Comparison of ENCODE assay signal across 20 cellular contexts in genomic region chrX:97065973-97066372, GRCh38.
DNase-seq lines count a peak whose midpoint lies in the region; ATAC-seq, FAIRE-seq and TF ChIP-seq lines count a peak whose summit lies in the region.
"Had no signal": no experiment of that assay in that cellular context is flagged by ENCODE, and none has a peak within 500 bp of the region (broad histone marks: within the 10 kb centered on the region; RNA-seq: fewer than 3 reads in every experiment).

No MANE protein-coding gene starts in this region.

- FAIRE-seq in kidney (lab: Jason Lieb, UNC), result peak; percentile 91
- FAIRE-seq: H54 had no signal

- no peaks in the 10 kb centered on the region for H3K27me3 Mint-ChIP-seq in CD4-positive, alpha-beta T cell

- CTCF ChIA-PET in IMR-90 (lab: Yijun Ruan, JAX), result no interaction called here
- CTCF ChIA-PET in CD4-positive, alpha-beta T cell (lab: Charles Lee), result interaction anchor here (1.4 kb wide), 1 partner anchor 13 kb away, joined by 3 read pairs; no protein-coding TSS in a partner anchor

- no peaks in the 10 kb centered on the region for H4K20me1 ChIP-seq in IMR-90 (ENCODE audit: insufficient read depth, low read length)

- H3K4me3 ChIP-seq in IMR-90 (ENCODE audit: insufficient read depth, low read depth, low read length), result no peak overlapping the region
- H3K4me3 ChIP-seq in choroid plexus epithelial cell (ENCODE audit: low read depth, low read length), result no peak overlapping the region
- no peak overlapping the region for H3K4me3 ChIP-seq in kidney (ENCODE audit: low read length in 2 of 2)
- no peak overlapping the region for H3K4me3 ChIP-seq in aorta (ENCODE audit: low read length in 2 of 2)
- H3K4me3 ChIP-seq: A549, MG63, PC-9 had no signal

- H3K36me3 ChIP-seq in IMR-90 (ENCODE audit: control insufficient read depth, insufficient read depth, low read length) (no peaks in the 10 kb centered on the region), kidney (ENCODE audit: control insufficient read depth in 1 of 2, insufficient read depth in 2 of 2, low read length in 2 of 2) (no peaks in the 10 kb centered on the region), aorta (ENCODE audit: control insufficient read depth in 1 of 2, insufficient read depth in 2 of 2, low read length in 1 of 2) (no peaks in the 10 kb centered on the region)
- H3K36me3 ChIP-seq: MG63 had no signal

- H2BK20ac ChIP-seq in IMR-90 (ENCODE audit: low read depth, low read length), result no peak overlapping the region

- in situ Hi-C loops in IMR-90 (cut with MboI; ENCODE audit: low sequenced_read_pairs), result no loop called here

- H3K9ac ChIP-seq in IMR-90 (ENCODE audit: low read depth, low read length), result no peak overlapping the region
- no peak overlapping the region for H3K9ac ChIP-seq in kidney (ENCODE audit: low read length in 2 of 2)

- H3K23ac ChIP-seq in IMR-90 (ENCODE audit: low read depth, low read length), result no peak overlapping the region

- no peaks in the 10 kb centered on the region for H3K79me1 ChIP-seq in IMR-90 (ENCODE audit: low read depth in 1 of 2, low read length in 2 of 2)

- ATAC-seq in IMR-90 (ENCODE audit: low read depth), result peak; percentile 73
- ATAC-seq in CD4-positive, alpha-beta T cell (ENCODE audit: poor library complexity), result no peak
- no peak for ATAC-seq in aorta (ENCODE audit: low FRiP score)
- ATAC-seq: A549 had no signal

- H3K4ac ChIP-seq in IMR-90 (ENCODE audit: low read depth, low read length), result no peak overlapping the region

- TF ChIP-seq POLR2A in IMR-90 (IDR thresholded peaks at IDR 0.05; ENCODE audit: low read depth, low read length), result no peak

- no peak overlapping the region for H2AFZ ChIP-seq in IMR-90 (replicated peaks; ENCODE audit: low read length, poor library complexity)
- H2AFZ ChIP-seq: PC-9 had no signal

- no peak overlapping the region for H4K91ac ChIP-seq in IMR-90 (ENCODE audit: insufficient read depth, low read depth, low read length)

- no peak overlapping the region for H2BK15ac ChIP-seq in IMR-90 (ENCODE audit: low read depth, low read length)

- H3K9me3 Mint-ChIP-seq in CD4-positive, alpha-beta T cell, result no peaks in the 10 kb centered on the region

- DNase-seq in EL (peak; percentile 3), IMR-90 (peak; percentile 52), choroid plexus epithelial cell (ENCODE audit: low read depth) (peak; percentile 18), kidney (no peak), aorta (no peak)
- DNase-seq in CD4-positive, alpha-beta T cell, result no peak
- no peak for DNase-seq in activated effector memory CD4-positive, alpha-beta T cell treated with Interleukin-2 at 50 U/mL for 16 hours
- no peak for DNase-seq in stimulated activated CD4-positive, alpha-beta T cell treated with anti-CD3 and anti-CD28 coated beads, Interleukin-2, amount 100 ng/mL, for 24 hours
- DNase-seq: C1 segment of cervical spinal cord, DMS 273 treated with DMSO at 0.1 percent for 48 hours, Karpas-422, MG63, NCI-H1092, NCI-H146, NCI-H2081, NCI-H510A treated with DMSO at 0.1 percent for 48 hours, NCI-H82, PC-9 had no signal

- H3K4me1 ChIP-seq in IMR-90 (ENCODE audit: control insufficient read depth, insufficient read depth, low read length), result no peaks in the 10 kb centered on the region
- no peaks in the 10 kb centered on the region for H3K4me1 ChIP-seq in kidney (ENCODE audit: control insufficient read depth in 1 of 2, insufficient read depth in 1 of 2, low read depth in 1 of 2, low read length in 2 of 2)
- no peaks in the 10 kb centered on the region for H3K4me1 ChIP-seq in aorta (ENCODE audit: control insufficient read depth in 1 of 2, insufficient read depth in 2 of 2, low read length in 2 of 2)
- H3K4me1 ChIP-seq: A549 had no signal

- no peak overlapping the region for H2BK120ac ChIP-seq in IMR-90 (ENCODE audit: low read depth, low read length)

- H3K27me3 ChIP-seq in IMR-90 (ENCODE audit: control insufficient read depth, insufficient read depth, low read length) (no peaks in the 10 kb centered on the region), aorta (ENCODE audit: control insufficient read depth in 1 of 2, insufficient read depth in 2 of 2, low read length in 1 of 2) (no peaks in the 10 kb centered on the region)
- no peaks in the 10 kb centered on the region for H3K27me3 ChIP-seq in CD4-positive, alpha-beta T cell (ENCODE audit: control insufficient read depth, insufficient read depth, low read length)
- H3K27me3 ChIP-seq: MG63 had no signal

- no peak overlapping the region for H2BK5ac ChIP-seq in IMR-90 (ENCODE audit: low read depth, low read length, poor library complexity, severe bottlenecking)

- no peak overlapping the region for H3K4me3 Mint-ChIP-seq in CD4-positive, alpha-beta T cell

- H2AK9ac ChIP-seq in IMR-90 (replicated peaks; ENCODE audit: low read depth, low read length, poor library complexity), result no peak overlapping the region

- H4K5ac ChIP-seq in IMR-90 (ENCODE audit: low read depth, low read length), result no peak overlapping the region

- no TSS peak for BruUV-seq in IMR-90 (replicated peaks; lab: Mats Ljungman, UMichigan)

- no peaks in the 10 kb centered on the region for H3K36me3 Mint-ChIP-seq in CD4-positive, alpha-beta T cell (ENCODE audit: low read depth)

- dilution Hi-C loops in IMR-90 (cut with HindIII; ENCODE audit: low sequenced_read_pairs, unreplicated experiment), result no loop called here

- no peak overlapping the region for H3K4me2 ChIP-seq in IMR-90 (ENCODE audit: low read depth, low read length)
- H3K4me2 ChIP-seq: A549, PC-9 had no signal

- POLR2A ChIA-PET in IMR-90 (lab: Charles Lee; ENCODE audit: unreplicated experiment), result no interaction called here
- POLR2A ChIA-PET in CD4-positive, alpha-beta T cell (lab: Charles Lee), result no interaction called here

- H3K27ac ChIP-seq in IMR-90 (ENCODE audit: insufficient read depth, low read length) (no peak overlapping the region), kidney (ENCODE audit: low read depth in 2 of 2, low read length in 2 of 2) (no peak overlapping the region), aorta (ENCODE audit: low read depth in 1 of 2, low read length in 2 of 2) (no peak overlapping the region)
- no peak overlapping the region for H3K27ac ChIP-seq in CD4-positive, alpha-beta T cell (ENCODE audit: low read depth, low read length)
- H3K27ac ChIP-seq: A549, PC-9 had no signal

- peaks cover 4% of the 10 kb centered on the region for H3K4me1 Mint-ChIP-seq in CD4-positive, alpha-beta T cell (ENCODE audit: low read depth)

- no peak overlapping the region for H3K18ac ChIP-seq in IMR-90 (ENCODE audit: low read depth, low read length)

- H3K27ac Mint-ChIP-seq in CD4-positive, alpha-beta T cell, result no peak overlapping the region

- TF ChIP-seq CTCF in IMR-90 (conservative IDR thresholded peaks at IDR 0.05; ENCODE audit: low read depth, low read length), result no peak
- TF ChIP-seq CTCF in choroid plexus epithelial cell (conservative IDR thresholded peaks at IDR 0.05; ENCODE audit: low read depth, low read length), result no peak
- TF ChIP-seq CTCF in kidney (IDR thresholded peaks at IDR 0.05; ENCODE audit: borderline replicate concordance, extremely low read depth, insufficient read depth), result no peak
- TF ChIP-seq CTCF in CD4-positive, alpha-beta T cell (IDR thresholded peaks at IDR 0.05), result no peak

- H3K14ac ChIP-seq in IMR-90 (replicated peaks; ENCODE audit: low read depth, low read length), result no peak overlapping the region

- intact Hi-C loops in IMR-90 (cut with micrococcal nuclease), result no loop called here
- intact Hi-C loops in kidney (cut with DNase I), result no loop called here
- intact Hi-C loops in CD4-positive, alpha-beta T cell (cut with DNase I, micrococcal nuclease), result no loop called here
- intact Hi-C loops in aorta (cut with DNase I), result no loop called here

- H3K9me3 ChIP-seq in IMR-90 (ENCODE audit: control insufficient read depth, insufficient read depth, low read length) (no peaks in the 10 kb centered on the region), kidney (ENCODE audit: control insufficient read depth in 1 of 2, low read length in 2 of 2) (no peaks in the 10 kb centered on the region), aorta (ENCODE audit: control insufficient read depth, low read length) (no peaks in the 10 kb centered on the region)
- H3K9me3 ChIP-seq in CD4-positive, alpha-beta T cell (ENCODE audit: control insufficient read depth, low read length), result no peaks in the 10 kb centered on the region
- H3K9me3 ChIP-seq: A549, MG63 had no signal

- no peaks in the 10 kb centered on the region for H3K9me1 ChIP-seq in IMR-90 (ENCODE audit: insufficient read depth, low read length)

- no peak overlapping the region for H2AK5ac ChIP-seq in IMR-90 (ENCODE audit: low read depth, low read length)

- H3K56ac ChIP-seq in IMR-90 (ENCODE audit: extremely low read depth, insufficient read depth, low read length), result no peak overlapping the region

- no peak for TF ChIP-seq RAD21 in IMR-90 (IDR thresholded peaks at IDR 0.05; ENCODE audit: low read length)

- no peak overlapping the region for H4K8ac ChIP-seq in IMR-90 (ENCODE audit: low read depth in 2 of 2, low read length in 2 of 2)

TF ChIP-seq in IMR-90, 13 proteins besides CTCF, POLR2A, EP300 and RAD21 (continues in another document):
- no peak for TF ChIP-seq SMC3 (IDR thresholded peaks at IDR 0.05; ENCODE audit: low read depth, low read length)
- TF ChIP-seq FOS (IDR thresholded peaks at IDR 0.05; ENCODE audit: low read depth, low read length), result no peak
- no peak for TF ChIP-seq ELK1 (IDR thresholded peaks at IDR 0.05; ENCODE audit: borderline replicate concordance, low read depth, low read length)
- no peak for TF ChIP-seq RFX5 (IDR thresholded peaks at IDR 0.05; ENCODE audit: low read depth, low read length)
- no peak for TF ChIP-seq USF2 (IDR thresholded peaks at IDR 0.05; ENCODE audit: low read depth, low read length)
- no peak for TF ChIP-seq RCOR1 (IDR thresholded peaks at IDR 0.05; ENCODE audit: insufficient replicate concordance, low read length)
- TF ChIP-seq CHD1 (IDR thresholded peaks at IDR 0.05; ENCODE audit: low read depth, low read length), result no peak
- no peak for TF ChIP-seq BHLHE40 (IDR thresholded peaks at IDR 0.05; ENCODE audit: low read depth, low read length)

Comparison
In these comparisons a context has a peak if more than half of its experiments do, and no peak if none do; other contexts are left out.
1. DNase-seq: peak in EL (single experiment), IMR-90 (single experiment) and choroid plexus epithelial cell (single experiment); none in kidney (single experiment), CD4-positive, alpha-beta T cell (0 of 10), aorta (0 of 2), activated effector memory CD4-positive, alpha-beta T cell treated with Interleukin-2 at 50 U/mL for 16 hours (single experiment) and stimulated activated CD4-positive, alpha-beta T cell treated with anti-CD3 and anti-CD28 coated beads, Interleukin-2, amount 100 ng/mL, for 24 hours (0 of 2).